In genomic region chr4:99028187-99028586, GRCh38 we compare ENCODE assay signal across 10 cellular contexts. TPM values are rescaled to one million over a fixed set of nuclear protein-coding genes. Genes with fewer than 3 reads are reported as not detected.
DNase-seq lines count a peak whose midpoint lies in the region; ATAC-seq and TF ChIP-seq lines count a peak whose summit lies in the region.
"Had no signal": no experiment of that assay in that cellular context is flagged by ENCODE, and none has a peak within 500 bp of the region (broad histone marks: within the 10 kb centered on the region; RNA-seq: fewer than 3 reads in every experiment).

No MANE protein-coding gene starts in this region.

- H3K4me3 Mint-ChIP-seq in stimulated activated naive B cell treated with anti-CD40 and anti-IgM and Interleukin-4, amounts not matched to agents 10 μg/mL and 1 μg/mL and 100 μg/mL, for 72 hours: no peak overlapping the region

- H3K27ac Mint-ChIP-seq in activated naive CD4-positive, alpha-beta T cell treated with anti-CD3 and anti-CD28 coated beads, Interleukin-2, amount 50 U/mL, for 72 hours: no peak overlapping the region
- no peak overlapping the region for H3K27ac Mint-ChIP-seq in stimulated activated naive B cell treated with anti-CD40 and anti-IgM and Interleukin-4, amounts not matched to agents 10 μg/mL and 1 μg/mL and 100 μg/mL, for 72 hours

- H3K4me1 Mint-ChIP-seq in stimulated activated naive B cell treated with anti-CD40 and anti-IgM and Interleukin-4, amounts not matched to agents 10 μg/mL and 1 μg/mL and 100 μg/mL, for 72 hours: peaks cover 39 to 67% of the 10 kb centered on the region in 2 donors

- peak; percentile 58 to 66 for ATAC-seq in activated naive CD4-positive, alpha-beta T cell treated with anti-CD3 and anti-CD28 coated beads, Interleukin-2, amount 50 U/mL, for 72 hours
- ATAC-seq in HG02885 (IDR thresholded peaks at IDR 0.05; ENCODE audit: poor library complexity, unreplicated experiment) (peak; percentile 39), GM19467 (IDR thresholded peaks at IDR 0.05; ENCODE audit: unreplicated experiment) (no peak)
- ATAC-seq in stimulated activated naive B cell treated with anti-CD40 and anti-IgM and Interleukin-4, amounts not matched to agents 10 μg/mL and 1 μg/mL and 100 μg/mL, for 72 hours (replicated peaks): peak; percentile 86 to 92

- H3K27me3 Mint-ChIP-seq in stimulated activated naive B cell treated with anti-CD40 and anti-IgM and Interleukin-4, amounts not matched to agents 10 μg/mL and 1 μg/mL and 100 μg/mL, for 72 hours: no peaks in the 10 kb centered on the region

- H3K4me3 ChIP-seq in epithelial cell of esophagus (ENCODE audit: low read length): no peak overlapping the region
- H3K4me3 ChIP-seq: adrenal gland, SJSA1 had no signal

- H3K36me3 Mint-ChIP-seq in activated naive CD4-positive, alpha-beta T cell treated with anti-CD3 and anti-CD28 coated beads, Interleukin-2, amount 50 U/mL, for 72 hours: peaks cover 5 to 18% of the 10 kb centered on the region in 2 donors
- H3K36me3 Mint-ChIP-seq in stimulated activated naive B cell treated with anti-CD40 and anti-IgM and Interleukin-4, amounts not matched to agents 10 μg/mL and 1 μg/mL and 100 μg/mL, for 72 hours: peaks cover 3 to 17% of the 10 kb centered on the region in 2 donors

- H3K9me3 Mint-ChIP-seq in activated naive CD4-positive, alpha-beta T cell treated with anti-CD3 and anti-CD28 coated beads, Interleukin-2, amount 50 U/mL, for 72 hours: no peaks in the 10 kb centered on the region
- H3K9me3 Mint-ChIP-seq in stimulated activated naive B cell treated with anti-CD40 and anti-IgM and Interleukin-4, amounts not matched to agents 10 μg/mL and 1 μg/mL and 100 μg/mL, for 72 hours: peaks cover 0 to 1% of the 10 kb centered on the region in 2 donors

- no peak for TF ChIP-seq CTCF in epithelial cell of esophagus (IDR thresholded peaks at IDR 0.05; ENCODE audit: insufficient read depth, low read depth, low read length, missing control alignments)

- no peak for DNase-seq in activated naive CD4-positive, alpha-beta T cell treated with anti-CD3 and anti-CD28 coated beads, Interleukin-2, amount 50 U/mL, for 72 hours (ENCODE audit: low spot score in 2 of 2)
- DNase-seq in activated naive CD4-positive, alpha-beta T cell treated with anti-CD3 and anti-CD28 coated beads, Interleukin-2, amount 50 U/mL, for 16 hours: no peak
- DNase-seq in epithelial cell of esophagus (ENCODE audit: low read depth) (peak; percentile 57), DMS114 treated with DMSO at 0.1 percent for 48 hours (lab: John Stamatoyannopoulos, UW; ENCODE audit: unreplicated experiment) (no peak)
- DNase-seq in stimulated activated naive B cell treated with anti-CD40 and anti-IgM and Interleukin-4, amounts not matched to agents 10 μg/mL and 1 μg/mL and 100 μg/mL, for 72 hours: no peak
- no peak for DNase-seq in activated naive CD4-positive, alpha-beta T cell treated with Interleukin-2 at 50 U/mL for 16 hours
- DNase-seq: adrenal gland had no signal

RNA-seq across cellular contexts. Expression of gene METAP1, which starts 32.7 kb away (rescaled TPM):
- 10 to 100 TPM; 71.6 to 80.1 TPM for total RNA-seq in activated naive CD4-positive, alpha-beta T cell treated with anti-CD3 and anti-CD28 coated beads, Interleukin-2, amount 50 U/mL, for 72 hours
